ENCODE assay signal across 20 cellular contexts in the genomic region with DNA sequence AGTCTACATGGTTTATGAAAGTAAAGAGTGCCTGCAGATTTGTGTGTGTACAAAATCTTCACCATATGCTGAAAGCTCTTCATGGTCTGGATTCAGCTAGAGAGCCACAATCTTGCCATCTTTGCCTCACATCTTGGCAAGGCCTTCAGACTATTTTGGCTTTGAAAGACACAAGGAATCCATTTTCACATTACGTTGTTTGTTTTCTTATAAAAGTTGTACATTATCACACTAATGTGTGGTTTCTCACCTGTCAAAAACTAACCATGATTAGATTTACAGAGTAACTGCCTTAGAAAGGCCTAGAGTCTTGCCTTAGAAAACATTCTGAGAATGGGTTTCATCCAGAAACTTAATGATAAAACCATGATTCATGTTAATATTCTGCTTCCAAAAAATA.
"Had no signal": no experiment of that assay in that cellular context is flagged by ENCODE, and none has a peak within 500 bp of the region (broad histone marks: within the 10 kb centered on the region; RNA-seq: fewer than 3 reads in every experiment).

No MANE protein-coding gene starts in this region.

- H3K27me3 Mint-ChIP-seq: natural killer cell treated with Interleukin-12 subunit alpha and Interleukin-12 subunit beta and Interleukin-15 and Interleukin-18, amount 100 ng/mL, for 72 hours; progenitor cell of endocrine pancreas had no signal

- DNase-seq: dermis blood vessel endothelial cell; esophagus squamous epithelium; foreskin melanocyte; head of caudate nucleus; left colon; left ventricle myocardium superior; mesenchymal stem cell; midbrain; nucleus accumbens; pancreas; right cardiac atrium; small intestine; stimulated activated CD4-positive, alpha-beta T cell treated with anti-CD3 and anti-CD28 coated beads, Interleukin-12 subunit alpha, Interleukin-12 subunit beta, amount 100 ng/mL, for 4 hours; stimulated activated naive CD4-positive, alpha-beta T cell; trophoblast cell had no signal

- H3K9me3 Mint-ChIP-seq: neural progenitor cell had no signal

- H3K9ac ChIP-seq: neural progenitor cell had no signal

- H3K4me3 ChIP-seq: esophagus squamous epithelium, hepatocyte, lung, neural progenitor cell, pancreas had no signal

- H3K27ac Mint-ChIP-seq: natural killer cell treated with Interleukin-12 subunit alpha and Interleukin-12 subunit beta and Interleukin-15 and Interleukin-18, amount 100 ng/mL, for 72 hours; neural progenitor cell; progenitor cell of endocrine pancreas had no signal

- H3K4me1 ChIP-seq: esophagus squamous epithelium, neural progenitor cell had no signal

- H3K27me3 ChIP-seq: esophagus squamous epithelium, hepatocyte, neural progenitor cell, pancreas had no signal

- H3K9me3 ChIP-seq: pancreas had no signal

- H3K4me1 Mint-ChIP-seq: neural progenitor cell had no signal

- H3K27ac ChIP-seq: esophagus squamous epithelium, hepatocyte, neural progenitor cell, pancreas had no signal

- H3K4me2 ChIP-seq: hepatocyte, neural progenitor cell had no signal

- ATAC-seq: left colon; left ventricle myocardium superior; natural killer cell treated with Interleukin-12 subunit alpha and Interleukin-12 subunit beta and Interleukin-15 and Interleukin-18, amount 100 ng/mL, for 72 hours; right cardiac atrium had no signal

- H3K36me3 Mint-ChIP-seq: natural killer cell treated with Interleukin-12 subunit alpha and Interleukin-12 subunit beta and Interleukin-15 and Interleukin-18, amount 100 ng/mL, for 72 hours; neural progenitor cell had no signal

- H3K4me3 Mint-ChIP-seq: natural killer cell treated with Interleukin-12 subunit alpha and Interleukin-12 subunit beta and Interleukin-15 and Interleukin-18, amount 100 ng/mL, for 72 hours; neural progenitor cell had no signal

- H2AFZ ChIP-seq: hepatocyte, neural progenitor cell had no signal

- H3K79me2 ChIP-seq: hepatocyte had no signal

- FAIRE-seq: pancreas had no signal

- H3K36me3 ChIP-seq: esophagus squamous epithelium, neural progenitor cell, pancreas had no signal
